25 cellular contexts compared by ENCODE assay signal in genomic region chr6:38168126-38168525, GRCh38.
"Had no signal": no experiment of that assay in that cellular context is flagged by ENCODE, and none has a peak within 500 bp of the region (broad histone marks: within the 10 kb centered on the region; RNA-seq: fewer than 3 reads in every experiment).

No MANE protein-coding gene starts in this region.

- H3K27me3 Mint-ChIP-seq: progenitor cell of endocrine pancreas had no signal

- H2AFZ ChIP-seq: hepatocyte, parathyroid adenoma had no signal

- H3K27me3 ChIP-seq: esophagus muscularis mucosa, foreskin keratinocyte, gastroesophageal sphincter, heart left ventricle, hepatocyte, neutrophil, testis, tibial artery, upper lobe of left lung, vagina had no signal

- H3K36me3 Mint-ChIP-seq: natural killer cell had no signal

- ATAC-seq: foreskin keratinocyte; gastroesophageal sphincter; left colon; lower lobe of right lung; natural killer cell; sciatic nerve; stimulated activated naive CD8-positive, alpha-beta T cell treated with anti-CD3 and anti-CD28 coated beads, Interleukin-15, Interleukin-2, amounts not matched to agents 100 U/mL and 50 U/mL, for 24 hours had no signal

- DNase-seq: dermis blood vessel endothelial cell; effector memory CD4-positive, alpha-beta T cell; foreskin keratinocyte; left colon; lower lobe of right lung; natural killer cell; stimulated activated CD4-positive, alpha-beta T cell treated with anti-CD3 and anti-CD28 coated beads, Interleukin-12 subunit alpha, Interleukin-12 subunit beta, amount 100 ng/mL, for 4 hours; stimulated activated CD4-positive, alpha-beta T cell treated with anti-CD3 and anti-CD28 coated beads, Interleukin-1b, Interleukin-23, amount 100 ng/mL, for 48 hours; stimulated activated CD4-positive, alpha-beta T cell treated with anti-CD3 and anti-CD28 coated beads, Interleukin-4, amount 100 ng/mL, for 1 hour; stimulated activated CD8-positive, alpha-beta memory T cell treated with anti-CD3 and anti-CD28 coated beads, Interleukin-4, amount 100 ng/mL, for 48 hours; stimulated activated naive CD8-positive, alpha-beta T cell treated with anti-CD3 and anti-CD28 coated beads, Interleukin-15, Interleukin-2, amounts not matched to agents 100 U/mL and 50 U/mL, for 24 hours; testis; tibial artery had no signal

- H3K9me3 Mint-ChIP-seq: natural killer cell had no signal

- H3K79me2 ChIP-seq: hepatocyte, parathyroid adenoma had no signal

- H3K9me3 ChIP-seq: esophagus muscularis mucosa, gastroesophageal sphincter, heart left ventricle, lower lobe of right lung, neutrophil, testis, tibial artery, upper lobe of left lung, vagina had no signal

- H3K36me3 ChIP-seq: heart left ventricle, neutrophil, upper lobe of left lung, vagina had no signal

- H3K27ac ChIP-seq: coronary artery, esophagus muscularis mucosa, foreskin keratinocyte, gastroesophageal sphincter, heart left ventricle, hepatocyte, lower lobe of right lung, neutrophil, parathyroid adenoma, testis, tibial artery, upper lobe of left lung, vagina had no signal

- H3K9ac ChIP-seq: parathyroid adenoma had no signal

- H3K4me1 ChIP-seq: foreskin keratinocyte, gastroesophageal sphincter, lower lobe of right lung, parathyroid adenoma, tibial artery, upper lobe of left lung, vagina had no signal

- H3K4me3 Mint-ChIP-seq: natural killer cell had no signal

- H3K4me2 ChIP-seq: hepatocyte, smooth muscle cell had no signal

- H3K4me3 ChIP-seq: coronary artery, esophagus muscularis mucosa, gastroesophageal sphincter, heart left ventricle, hepatocyte, lower lobe of right lung, smooth muscle cell, testis, tibial artery, upper lobe of left lung, vagina had no signal

- H3K27ac Mint-ChIP-seq: natural killer cell, progenitor cell of endocrine pancreas had no signal
